ENCODE assay signal across 8 cellular contexts in the genomic region with DNA sequence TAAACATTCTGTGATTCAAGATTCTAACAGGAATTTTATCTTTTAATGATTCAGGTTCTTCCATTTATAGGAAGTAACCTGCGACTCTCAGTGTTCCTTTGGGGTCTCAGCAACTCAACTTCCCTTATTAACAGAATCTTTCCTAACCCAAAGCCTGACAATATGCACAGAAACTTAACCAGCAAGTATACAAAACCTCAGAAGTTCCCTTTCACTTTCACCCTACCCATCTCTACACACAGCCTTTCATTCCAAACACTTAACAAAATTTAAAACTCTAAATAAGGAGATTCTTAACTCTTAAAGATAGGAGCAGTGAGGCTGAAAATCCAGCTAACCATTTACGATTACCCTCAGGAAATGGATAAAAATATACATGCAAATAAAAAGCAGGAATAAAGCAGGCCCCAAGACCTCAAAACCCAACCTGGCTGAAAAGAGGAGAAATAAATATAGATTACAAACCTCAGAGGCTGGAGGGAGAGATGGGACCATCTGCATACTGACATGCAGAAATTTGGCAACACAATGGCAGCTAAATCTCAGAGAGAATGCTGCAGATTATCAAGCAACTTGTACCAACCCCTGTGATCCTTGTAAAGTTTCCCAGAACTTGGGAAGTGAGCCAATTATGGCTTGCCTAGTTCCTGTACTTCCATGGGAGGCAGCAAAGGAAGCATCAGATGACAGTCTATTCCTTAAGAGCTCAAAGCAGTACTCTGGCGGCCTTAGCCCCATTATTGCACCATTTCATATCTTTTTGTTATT.
DNase-seq lines count a peak whose midpoint lies in the region; ATAC-seq, FAIRE-seq and TF ChIP-seq lines count a peak whose summit lies in the region.

No MANE protein-coding gene starts in this region.

- no peak overlapping the region for H3K4me2 ChIP-seq in K562 (ENCODE audit: insufficient read depth, low read length)

- H3K9me1 ChIP-seq in K562 (ENCODE audit: control insufficient read depth, insufficient read depth, low read length): no peaks in the 10 kb centered on the region

- intact Hi-C loops in K562 (cut with micrococcal nuclease): no loop called here

- peaks cover 61% of the 10 kb centered on the region for H3K4me1 ChIP-seq in HUES64 (ENCODE audit: insufficient read depth, low read length)
- H3K4me1 ChIP-seq in K562 (replicated peaks in 1 of 2; ENCODE audit: control insufficient read depth in 2 of 2, insufficient read depth in 2 of 2, low read length in 2 of 2): peaks cover 0 to 5% of the 10 kb centered on the region in 2 experiments; a peak in 2 of 5 replicates

- H3K27me3 Mint-ChIP-seq in nephron progenitor cell (ENCODE audit: low read depth, poor library complexity): no peaks in the 10 kb centered on the region

- in situ Hi-C loops in G401 (cut with HindIII; ENCODE audit: low sequenced_read_pairs) (no loop called here), K562 (cut with MboI) (no loop called here)

- H3K9ac ChIP-seq in HUES64 (ENCODE audit: low read depth, low read length): no peak overlapping the region; the same call in 1 of the 2 replicates
- H3K9ac ChIP-seq in K562 (ENCODE audit: insufficient read depth in 1 of 2, low read depth in 2 of 2, low read length in 2 of 2): no peak overlapping the region

- H3K9me3 ChIP-seq in HUES64 (ENCODE audit: insufficient read depth, low read depth, low read length) (no peaks in the 10 kb centered on the region), K562 (replicated peaks; ENCODE audit: control insufficient read depth, insufficient read depth, low read depth, low read length) (no peaks in the 10 kb centered on the region)

- H3K36me3 Mint-ChIP-seq in nephron progenitor cell (ENCODE audit: low read depth): no peaks in the 10 kb centered on the region

- H2AFZ ChIP-seq in K562 (ENCODE audit: low read depth, low read length): no peak overlapping the region

- H3K36me3 ChIP-seq in HUES64 (ENCODE audit: insufficient read depth, low read length) (no peaks in the 10 kb centered on the region), K562 (ENCODE audit: control insufficient read depth, insufficient read depth, low read length) (no peaks in the 10 kb centered on the region)

- no peak for TF ChIP-seq POLR2A in K562 (conservative IDR thresholded peaks at IDR 0.05)

- no peak for TF ChIP-seq EP300 in K562 (IDR thresholded peaks at IDR 0.05; ENCODE audit: low read length)

- no peak for TF ChIP-seq CTCF in K562 (IDR thresholded peaks at IDR 0.05 in 2 of 3, conservative IDR thresholded peaks at IDR 0.05 in 1 of 3; ENCODE audit: insufficient read depth in 2 of 3, low read depth in 1 of 3, low read length in 3 of 3)
- TF ChIP-seq CTCF in nephron progenitor cell (IDR thresholded peaks at IDR 0.05): no peak

- H3K27ac ChIP-seq in HUES64 (ENCODE audit: low read depth, low read length): peak overlapping the region; percentile 66; the same call in 1 of the 2 replicates
- no peak overlapping the region for H3K27ac ChIP-seq in K562 (ENCODE audit: extremely low read depth, low read depth, low read length)

- CTCF ChIA-PET in K562 (lab: Yijun Ruan, JAX; ENCODE audit: low intra/inter-chr PET ratio): no interaction called here

- POLR2A ChIA-PET in K562 (lab: Yijun Ruan, JAX): interaction anchor here (0.6 to 1.2 kb wide), 3 partner anchors 11 to 42 kb away, joined by 3 read pairs; no protein-coding TSS in a partner anchor

- peak; percentile 11 for FAIRE-seq in K562 (lab: Jason Lieb, UNC)

- DNase-seq in G401 (ENCODE audit: low spot score): peak; percentile 38
- DNase-seq in K562 (ENCODE audit: extremely low read depth in 1 of 4, low spot score in 3 of 4): no peak
- DNase-seq in nephron progenitor cell: no peak
- no peak for DNase-seq in mucosa of gallbladder (ENCODE audit: low spot score)
- DNase-seq in NCI-H1092 (lab: John Stamatoyannopoulos, UW): no peak
- no peak for DNase-seq in activated CD4-positive, alpha-beta T cell treated with anti-CD3 and anti-CD28 coated beads for 48 hours

- BruUV-seq in K562 (replicated peaks; lab: Mats Ljungman, UMichigan): no TSS peak

- H3K4me3 ChIP-seq in HUES64 (ENCODE audit: low read length) (no peak overlapping the region), K562 (no peak overlapping the region)

- H3K4me1 Mint-ChIP-seq in nephron progenitor cell: peaks cover 31% of the 10 kb centered on the region

- no peak overlapping the region for H3K4me3 Mint-ChIP-seq in nephron progenitor cell

- no peaks in the 10 kb centered on the region for H4K20me1 ChIP-seq in K562 (replicated peaks; ENCODE audit: control insufficient read depth, insufficient read depth, low read length)

- 57% methylated on average over 2 of the region's 3 CpGs for WGBS in HUES64
- WGBS in K562 (ENCODE audit: insufficient coverage, low coverage, missing lambda C conversion rate): 73% methylated on average over 3 of the region's 3 CpGs

- H3K27ac Mint-ChIP-seq in nephron progenitor cell: peak overlapping the region; percentile 26

- no peak for TF ChIP-seq RAD21 in K562 (CRISPR knock-in tag; conservative IDR thresholded peaks at IDR 0.05 in 1 of 2, IDR thresholded peaks at IDR 0.05 in 1 of 2)

- H3K27me3 ChIP-seq in HUES64 (ENCODE audit: insufficient read depth, low read length) (no peaks in the 10 kb centered on the region), K562 (ENCODE audit: control insufficient read depth in 2 of 2, insufficient read depth in 2 of 2, low read length in 2 of 2) (no peaks in the 10 kb centered on the region)

- peaks cover 11% of the 10 kb centered on the region for H3K79me2 ChIP-seq in K562 (ENCODE audit: control insufficient read depth, insufficient read depth, low read length)

- ATAC-seq in GM21619 (IDR thresholded peaks at IDR 0.05; ENCODE audit: unreplicated experiment): peak; percentile 84
- ATAC-seq in K562: no peak

- peaks cover 18% of the 10 kb centered on the region for H3K9me3 Mint-ChIP-seq in nephron progenitor cell

TF ChIP-seq in K562, 482 proteins besides CTCF, POLR2A, EP300 and RAD21 (continues in another document):
- TF ChIP-seq TAF15 (IDR thresholded peaks at IDR 0.05; ENCODE audit: low read depth, low read length) (no peak), EZH2 (IDR thresholded peaks at IDR 0.05; ENCODE audit: borderline replicate concordance, low read depth, low read length) (no peak), NR2C2 (CRISPR knock-in tag; IDR thresholded peaks at IDR 0.05) (no peak), NR2C2 (tag; IDR thresholded peaks at IDR 0.05) (no peak), FOS (IDR thresholded peaks at IDR 0.05; ENCODE audit: extremely low read depth, insufficient read length) (no peak), ZNF174 (CRISPR knock-in tag; IDR thresholded peaks at IDR 0.05) (no peak)
- TF ChIP-seq, protein P1, sequence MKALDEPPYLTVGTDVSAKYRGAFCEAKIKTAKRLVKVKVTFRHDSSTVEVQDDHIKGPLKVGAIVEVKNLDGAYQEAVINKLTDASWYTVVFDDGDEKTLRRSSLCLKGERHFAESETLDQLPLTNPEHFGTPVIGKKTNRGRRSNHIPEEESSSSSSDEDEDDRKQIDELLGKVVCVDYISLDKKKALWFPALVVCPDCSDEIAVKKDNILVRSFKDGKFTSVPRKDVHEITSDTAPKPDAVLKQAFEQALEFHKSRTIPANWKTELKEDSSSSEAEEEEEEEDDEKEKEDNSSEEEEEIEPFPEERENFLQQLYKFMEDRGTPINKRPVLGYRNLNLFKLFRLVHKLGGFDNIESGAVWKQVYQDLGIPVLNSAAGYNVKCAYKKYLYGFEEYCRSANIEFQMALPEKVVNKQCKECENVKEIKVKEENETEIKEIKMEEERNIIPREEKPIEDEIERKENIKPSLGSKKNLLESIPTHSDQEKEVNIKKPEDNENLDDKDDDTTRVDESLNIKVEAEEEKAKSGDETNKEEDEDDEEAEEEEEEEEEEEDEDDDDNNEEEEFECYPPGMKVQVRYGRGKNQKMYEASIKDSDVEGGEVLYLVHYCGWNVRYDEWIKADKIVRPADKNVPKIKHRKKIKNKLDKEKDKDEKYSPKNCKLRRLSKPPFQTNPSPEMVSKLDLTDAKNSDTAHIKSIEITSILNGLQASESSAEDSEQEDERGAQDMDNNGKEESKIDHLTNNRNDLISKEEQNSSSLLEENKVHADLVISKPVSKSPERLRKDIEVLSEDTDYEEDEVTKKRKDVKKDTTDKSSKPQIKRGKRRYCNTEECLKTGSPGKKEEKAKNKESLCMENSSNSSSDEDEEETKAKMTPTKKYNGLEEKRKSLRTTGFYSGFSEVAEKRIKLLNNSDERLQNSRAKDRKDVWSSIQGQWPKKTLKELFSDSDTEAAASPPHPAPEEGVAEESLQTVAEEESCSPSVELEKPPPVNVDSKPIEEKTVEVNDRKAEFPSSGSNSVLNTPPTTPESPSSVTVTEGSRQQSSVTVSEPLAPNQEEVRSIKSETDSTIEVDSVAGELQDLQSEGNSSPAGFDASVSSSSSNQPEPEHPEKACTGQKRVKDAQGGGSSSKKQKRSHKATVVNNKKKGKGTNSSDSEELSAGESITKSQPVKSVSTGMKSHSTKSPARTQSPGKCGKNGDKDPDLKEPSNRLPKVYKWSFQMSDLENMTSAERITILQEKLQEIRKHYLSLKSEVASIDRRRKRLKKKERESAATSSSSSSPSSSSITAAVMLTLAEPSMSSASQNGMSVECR (CRISPR knock-in tag; IDR thresholded peaks at IDR 0.05): no peak
- TF ChIP-seq, protein P2, sequence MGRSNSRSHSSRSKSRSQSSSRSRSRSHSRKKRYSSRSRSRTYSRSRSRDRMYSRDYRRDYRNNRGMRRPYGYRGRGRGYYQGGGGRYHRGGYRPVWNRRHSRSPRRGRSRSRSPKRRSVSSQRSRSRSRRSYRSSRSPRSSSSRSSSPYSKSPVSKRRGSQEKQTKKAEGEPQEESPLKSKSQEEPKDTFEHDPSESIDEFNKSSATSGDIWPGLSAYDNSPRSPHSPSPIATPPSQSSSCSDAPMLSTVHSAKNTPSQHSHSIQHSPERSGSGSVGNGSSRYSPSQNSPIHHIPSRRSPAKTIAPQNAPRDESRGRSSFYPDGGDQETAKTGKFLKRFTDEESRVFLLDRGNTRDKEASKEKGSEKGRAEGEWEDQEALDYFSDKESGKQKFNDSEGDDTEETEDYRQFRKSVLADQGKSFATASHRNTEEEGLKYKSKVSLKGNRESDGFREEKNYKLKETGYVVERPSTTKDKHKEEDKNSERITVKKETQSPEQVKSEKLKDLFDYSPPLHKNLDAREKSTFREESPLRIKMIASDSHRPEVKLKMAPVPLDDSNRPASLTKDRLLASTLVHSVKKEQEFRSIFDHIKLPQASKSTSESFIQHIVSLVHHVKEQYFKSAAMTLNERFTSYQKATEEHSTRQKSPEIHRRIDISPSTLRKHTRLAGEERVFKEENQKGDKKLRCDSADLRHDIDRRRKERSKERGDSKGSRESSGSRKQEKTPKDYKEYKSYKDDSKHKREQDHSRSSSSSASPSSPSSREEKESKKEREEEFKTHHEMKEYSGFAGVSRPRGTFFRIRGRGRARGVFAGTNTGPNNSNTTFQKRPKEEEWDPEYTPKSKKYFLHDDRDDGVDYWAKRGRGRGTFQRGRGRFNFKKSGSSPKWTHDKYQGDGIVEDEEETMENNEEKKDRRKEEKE (IDR thresholded peaks at IDR 0.05; ENCODE audit: borderline replicate concordance in 1 of 2, control insufficient read depth in 1 of 2, low read depth in 2 of 2, low read length in 1 of 2): no peak
